ENCODE assay signal across 14 cellular contexts in genomic region chrX:39163585-39163984, GRCh38.
A peak's percentile ranks its signal among the peaks of the same experiment; 100 is the strongest.
DNase-seq lines count a peak whose midpoint lies in the region; ATAC-seq lines count a peak whose summit lies in the region.
"Had no signal": no experiment of that assay in that cellular context is flagged by ENCODE, and none has a peak within 500 bp of the region (broad histone marks: within the 10 kb centered on the region; RNA-seq: fewer than 3 reads in every experiment).

No MANE protein-coding gene starts in this region.

- H3K36me3 Mint-ChIP-seq in activated T-helper 17 cell treated with anti-CD3 and anti-CD28 coated beads, Interleukin-2, amount 50 U/mL, for 72 hours (ENCODE audit: low read depth): no peaks in the 10 kb centered on the region
- H3K36me3 Mint-ChIP-seq in stimulated activated effector memory CD8-positive, alpha-beta T cell treated with anti-CD3 and anti-CD28 coated beads, Interleukin-12 subunit alpha, Interleukin-12 subunit beta, amount 100 ng/mL, for 72 hours: no peaks in the 10 kb centered on the region
- H3K36me3 Mint-ChIP-seq: CD4-positive, CD25-positive, alpha-beta regulatory T cell had no signal

- H3K4me1 Mint-ChIP-seq in activated T-helper 17 cell treated with anti-CD3 and anti-CD28 coated beads, Interleukin-2, amount 50 U/mL, for 72 hours: peaks cover 13% of the 10 kb centered on the region
- H3K4me1 Mint-ChIP-seq in stimulated activated effector memory CD8-positive, alpha-beta T cell treated with anti-CD3 and anti-CD28 coated beads, Interleukin-12 subunit alpha, Interleukin-12 subunit beta, amount 100 ng/mL, for 72 hours: peaks cover 29% of the 10 kb centered on the region

- DNase-seq in activated CD8-positive, alpha-beta memory T cell treated with anti-CD3 and anti-CD28 coated beads, Interleukin-2, amount 50 U/mL, for 48 hours: peak; percentile 61
- DNase-seq in activated CD8-positive, alpha-beta memory T cell treated with anti-CD3 and anti-CD28 coated beads, Interleukin-2, amount 50 U/mL, for 4 hours: no peak
- peak; percentile 24 to 31 for DNase-seq in stimulated activated CD4-positive, alpha-beta T cell treated with anti-CD3 and anti-CD28 coated beads, Interleukin-2, amount 100 ng/mL, for 24 hours
- DNase-seq in stimulated activated CD4-positive, alpha-beta T cell treated with anti-CD3 and anti-CD28 coated beads, Interleukin-2, amount 100 ng/mL, for 48 hours: no peak
- DNase-seq in stimulated activated effector memory CD8-positive, alpha-beta T cell treated with anti-CD3 and anti-CD28 coated beads, Interleukin-12 subunit alpha, Interleukin-12 subunit beta, amount 100 ng/mL, for 72 hours (ENCODE audit: low spot score in 2 of 2): no peak
- no peak for DNase-seq in GM03348 (ENCODE audit: low spot score)
- DNase-seq: ACHN, DMS79, H9, KBM-7, NCI-H146, NCI-H2081 treated with DMSO at 0.1 percent for 48 hours had no signal

- H3K27me3 Mint-ChIP-seq in activated T-helper 17 cell treated with anti-CD3 and anti-CD28 coated beads, Interleukin-2, amount 50 U/mL, for 72 hours: peaks cover 9% of the 10 kb centered on the region
- H3K27me3 Mint-ChIP-seq: CD4-positive, CD25-positive, alpha-beta regulatory T cell had no signal

- H3K4me3 Mint-ChIP-seq in activated T-helper 17 cell treated with anti-CD3 and anti-CD28 coated beads, Interleukin-2, amount 50 U/mL, for 72 hours: peak overlapping the region; percentile 55
- no peak overlapping the region for H3K4me3 Mint-ChIP-seq in stimulated activated effector memory CD8-positive, alpha-beta T cell treated with anti-CD3 and anti-CD28 coated beads, Interleukin-12 subunit alpha, Interleukin-12 subunit beta, amount 100 ng/mL, for 72 hours

- H3K9me3 Mint-ChIP-seq in activated T-helper 17 cell treated with anti-CD3 and anti-CD28 coated beads, Interleukin-2, amount 50 U/mL, for 72 hours: no peaks in the 10 kb centered on the region
- no peaks in the 10 kb centered on the region for H3K9me3 Mint-ChIP-seq in stimulated activated effector memory CD8-positive, alpha-beta T cell treated with anti-CD3 and anti-CD28 coated beads, Interleukin-12 subunit alpha, Interleukin-12 subunit beta, amount 100 ng/mL, for 72 hours
- H3K9me3 Mint-ChIP-seq: CD4-positive, CD25-positive, alpha-beta regulatory T cell had no signal

- H3K27ac Mint-ChIP-seq in activated T-helper 17 cell treated with anti-CD3 and anti-CD28 coated beads, Interleukin-2, amount 50 U/mL, for 72 hours: no peak overlapping the region
- no peak overlapping the region for H3K27ac Mint-ChIP-seq in stimulated activated effector memory CD8-positive, alpha-beta T cell treated with anti-CD3 and anti-CD28 coated beads, Interleukin-12 subunit alpha, Interleukin-12 subunit beta, amount 100 ng/mL, for 72 hours
- H3K27ac Mint-ChIP-seq: H9 had no signal

- peak; percentile 78 for ATAC-seq in activated T-helper 17 cell treated with anti-CD3 and anti-CD28 coated beads, Interleukin-2, amount 50 U/mL, for 72 hours (replicated peaks)
- peak; percentile 87 for ATAC-seq in stimulated activated effector memory CD8-positive, alpha-beta T cell treated with anti-CD3 and anti-CD28 coated beads, Interleukin-12 subunit alpha, Interleukin-12 subunit beta, amount 100 ng/mL, for 72 hours

Comparison
In these comparisons a context has a peak if more than half of its experiments do, and no peak if none do; other contexts are left out.
1. DNase-seq: peak in activated CD8-positive, alpha-beta memory T cell treated with anti-CD3 and anti-CD28 coated beads, Interleukin-2, amount 50 U/mL, for 48 hours (single experiment) and stimulated activated CD4-positive, alpha-beta T cell treated with anti-CD3 and anti-CD28 coated beads, Interleukin-2, amount 100 ng/mL, for 24 hours (2 of 2); none in activated CD8-positive, alpha-beta memory T cell treated with anti-CD3 and anti-CD28 coated beads, Interleukin-2, amount 50 U/mL, for 4 hours (single experiment), stimulated activated CD4-positive, alpha-beta T cell treated with anti-CD3 and anti-CD28 coated beads, Interleukin-2, amount 100 ng/mL, for 48 hours (0 of 2), stimulated activated effector memory CD8-positive, alpha-beta T cell treated with anti-CD3 and anti-CD28 coated beads, Interleukin-12 subunit alpha, Interleukin-12 subunit beta, amount 100 ng/mL, for 72 hours (0 of 2) and GM03348 (single experiment).